In the genomic region with DNA sequence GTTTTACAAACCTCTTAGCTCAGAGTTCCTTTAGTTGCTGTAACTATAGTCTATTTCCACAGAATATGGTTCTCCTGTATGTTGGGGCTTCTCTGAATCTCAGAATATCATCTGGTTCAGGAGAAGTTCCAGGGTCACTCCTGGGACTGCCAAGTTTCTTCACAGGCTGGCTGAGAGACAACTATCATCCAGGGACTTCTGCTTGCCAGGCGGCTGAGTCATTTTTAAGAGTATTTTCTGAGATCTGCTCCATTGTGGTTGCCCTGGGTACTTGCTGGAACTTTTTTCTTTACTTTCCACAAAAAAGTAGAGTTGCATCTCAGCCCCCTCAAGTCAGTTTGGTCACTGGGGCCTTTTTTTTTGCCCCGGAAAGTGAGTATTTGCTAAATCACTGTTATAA, we compare ENCODE assay signal across 13 cellular contexts.
"Had no signal": no experiment of that assay in that cellular context is flagged by ENCODE, and none has a peak within 500 bp of the region (broad histone marks: within the 10 kb centered on the region; RNA-seq: fewer than 3 reads in every experiment).

No MANE protein-coding gene starts in this region.

- H3K27ac ChIP-seq: brain microvascular endothelial cell, foreskin keratinocyte had no signal

- ATAC-seq: activated naive CD4-positive, alpha-beta T cell treated with anti-CD3 and anti-CD28 coated beads, Interleukin-2, amount 50 U/mL, for 72 hours; activated T-cell treated with anti-CD3 and anti-CD28 coated beads, Interleukin-2, amount 50 U/mL, for 4 hours; foreskin keratinocyte; stimulated activated memory B cell treated with anti-CD40 and anti-IgM and Interleukin-4, amounts not matched to agents 10 μg/mL and 1 μg/mL and 100 μg/mL, for 72 hours had no signal

- FAIRE-seq: small intestine had no signal

- DNase-seq: activated CD4-positive, alpha-beta T cell treated with anti-CD3 and anti-CD28 coated beads, Interleukin-2, amount 50 U/mL, for 48 hours; activated CD4-positive, CD25-positive, alpha-beta regulatory T cell treated with anti-CD3 and anti-CD28 coated beads, Interleukin-2, amount 50 U/mL, for 72 hours; activated effector memory CD4-positive, alpha-beta T cell treated with anti-CD3 and anti-CD28 coated beads, Interleukin-2, amount 50 U/mL, for 16 hours; activated T-cell treated with anti-CD3 and anti-CD28 coated beads, Interleukin-2, amount 50 U/mL, for 4 hours; amygdala; brain microvascular endothelial cell; dermis blood vessel endothelial cell; foreskin keratinocyte; head of caudate nucleus; small intestine; trophoblast cell had no signal

- H3K4me1 ChIP-seq: foreskin keratinocyte had no signal

- H3K27me3 ChIP-seq: brain microvascular endothelial cell, foreskin keratinocyte had no signal

- H3K36me3 ChIP-seq: brain microvascular endothelial cell had no signal
